ENCODE assay signal across 8 cellular contexts in genomic region chr9:3525836-3526165, GRCh38. TPM values are rescaled to one million over a fixed set of nuclear protein-coding genes. Genes with fewer than 3 reads are reported as not detected.
DNase-seq lines count a peak whose midpoint lies in the region; ATAC-seq, FAIRE-seq and TF ChIP-seq lines count a peak whose summit lies in the region.

TSS of gene RFX3 (minus strand) at chr9:3526001. CDS start at chr9:3395588, 130,413 bp downstream.

- peak within 1 kb of the TSS; percentile 86 for H3K4me3 Mint-ChIP-seq in T-helper 2 cell treated with Interferon-gamma antibody and Interleukin-4, amounts not matched to agents 5 μg/mL and 100 μg/mL, for 36 hours
- H3K4me3 Mint-ChIP-seq in astrocyte (ENCODE audit: unreplicated experiment): peak within 1 kb of the TSS; percentile 98

- H3K27ac Mint-ChIP-seq in T-helper 2 cell treated with Interferon-gamma antibody and Interleukin-4, amounts not matched to agents 5 μg/mL and 100 μg/mL, for 36 hours: peak within 1 kb of the TSS; percentile 100
- peak within 1 kb of the TSS; percentile 100 for H3K27ac Mint-ChIP-seq in astrocyte (ENCODE audit: unreplicated experiment)

- H3K9me3 Mint-ChIP-seq in T-helper 2 cell treated with Interferon-gamma antibody and Interleukin-4, amounts not matched to agents 5 μg/mL and 100 μg/mL, for 36 hours: no peaks in the 10 kb centered on the region
- no peaks in the 10 kb centered on the region for H3K9me3 Mint-ChIP-seq in astrocyte (ENCODE audit: unreplicated experiment)

- peaks cover 17% of the 10 kb centered on the region for H3K36me3 Mint-ChIP-seq in T-helper 2 cell treated with Interferon-gamma antibody and Interleukin-4, amounts not matched to agents 5 μg/mL and 100 μg/mL, for 36 hours (ENCODE audit: low read depth)
- no peaks in the 10 kb centered on the region for H3K36me3 Mint-ChIP-seq in astrocyte (ENCODE audit: low read depth, unreplicated experiment)

- H3K4me1 Mint-ChIP-seq in T-helper 2 cell treated with Interferon-gamma antibody and Interleukin-4, amounts not matched to agents 5 μg/mL and 100 μg/mL, for 36 hours (ENCODE audit: low read depth): peaks cover 40% of the 10 kb centered on the region
- peaks cover 23% of the 10 kb centered on the region for H3K4me1 Mint-ChIP-seq in astrocyte (ENCODE audit: low read depth, unreplicated experiment)

- H3K4me3 ChIP-seq in astrocyte (ENCODE audit: insufficient read depth, low read depth, low read length): peak within 1 kb of the TSS; percentile 95
- peak within 1 kb of the TSS; percentile 91 for H3K4me3 ChIP-seq in hepatocyte
- H3K4me3 ChIP-seq in rectal smooth muscle tissue (ENCODE audit: low read length): peak within 1 kb of the TSS; percentile 99

- no peaks in the 10 kb centered on the region for H3K27me3 ChIP-seq in astrocyte (ENCODE audit: insufficient read depth, low read length)
- no peaks in the 10 kb centered on the region for H3K27me3 ChIP-seq in hepatocyte
- H3K27me3 ChIP-seq in rectal smooth muscle tissue (ENCODE audit: control insufficient read depth, insufficient read depth, low read length): no peaks in the 10 kb centered on the region

- H3K36me3 ChIP-seq in astrocyte (ENCODE audit: insufficient read depth, low read length): no peaks in the 10 kb centered on the region
- H3K36me3 ChIP-seq in hepatocyte (replicated peaks; ENCODE audit: insufficient read depth, low read depth): no peaks in the 10 kb centered on the region
- H3K36me3 ChIP-seq in rectal smooth muscle tissue (ENCODE audit: control insufficient read depth, insufficient read depth, low read length): no peaks in the 10 kb centered on the region

- H3K9me3 ChIP-seq in astrocyte (ENCODE audit: insufficient read depth, low read depth, low read length) (no peaks in the 10 kb centered on the region), hepatocyte (ENCODE audit: low read depth) (no peaks in the 10 kb centered on the region)

- H3K79me2 ChIP-seq in astrocyte (ENCODE audit: insufficient read depth, low read length) (peaks cover 52% of the 10 kb centered on the region), hepatocyte (peaks cover 75% of the 10 kb centered on the region)

- no peaks in the 10 kb centered on the region for H3K27me3 Mint-ChIP-seq in T-helper 2 cell treated with Interferon-gamma antibody and Interleukin-4, amounts not matched to agents 5 μg/mL and 100 μg/mL, for 36 hours (ENCODE audit: low read depth)
- no peaks in the 10 kb centered on the region for H3K27me3 Mint-ChIP-seq in astrocyte (ENCODE audit: low read depth, unreplicated experiment)

- no peaks in the 10 kb centered on the region for H3K9me2 ChIP-seq in hepatocyte (replicated peaks; ENCODE audit: insufficient read depth)

- H3K27ac ChIP-seq in astrocyte (ENCODE audit: low read depth, low read length) (peak within 1 kb of the TSS; percentile 100), hepatocyte (peak within 1 kb of the TSS; percentile 100), rectal smooth muscle tissue (ENCODE audit: low read depth, low read length) (peak within 1 kb of the TSS; percentile 100)

- FAIRE-seq in astrocyte (lab: Jason Lieb, UNC): no peak

- H3K9ac ChIP-seq in astrocyte (ENCODE audit: low read length) (peak within 1 kb of the TSS; percentile 100), rectal smooth muscle tissue (ENCODE audit: low read length) (peak within 1 kb of the TSS; percentile 100)

- 0% methylated on average over 1 of the region's 24 CpGs for WGBS in hepatocyte (ENCODE audit: low lambda C conversion rate, missing lambda C conversion rate)

- ATAC-seq in GM18502 (IDR thresholded peaks at IDR 0.05; ENCODE audit: poor library complexity, unreplicated experiment): peak; percentile 51
- ATAC-seq in HG02981 (IDR thresholded peaks at IDR 0.05; ENCODE audit: unreplicated experiment): peak; percentile 40

- no peak for TF ChIP-seq CTCF in astrocyte (IDR thresholded peaks at IDR 0.05; ENCODE audit: insufficient read depth, low read depth, low read length)
- no peak for TF ChIP-seq CTCF in hepatocyte (IDR thresholded peaks at IDR 0.05; ENCODE audit: poor library complexity)

- no peaks in the 10 kb centered on the region for H4K20me1 ChIP-seq in astrocyte (ENCODE audit: insufficient read depth, low read length)
- H4K20me1 ChIP-seq in hepatocyte (ENCODE audit: insufficient read depth, poor library complexity, severe bottlenecking): no peaks in the 10 kb centered on the region

- H2AFZ ChIP-seq in astrocyte (ENCODE audit: low read depth, low read length): peak within 1 kb of the TSS; percentile 93
- peak within 1 kb of the TSS; percentile 91 for H2AFZ ChIP-seq in hepatocyte

- peak within 1 kb of the TSS; percentile 100 for H3K4me2 ChIP-seq in astrocyte (ENCODE audit: low read length)
- peak within 1 kb of the TSS; percentile 82 for H3K4me2 ChIP-seq in hepatocyte

- DNase-seq in NCI-H1930 (lab: John Stamatoyannopoulos, UW) (peak; percentile 93 to 95), astrocyte (ENCODE audit: low read depth) (peak; percentile 98), hepatocyte (ENCODE audit: low spot score) (peak; percentile 96), retina (no peak)
- peak; percentile 84 for DNase-seq in T-helper 2 cell treated with Interferon-gamma antibody and Interleukin-4, amounts not matched to agents 5 μg/mL and 100 μg/mL, for 36 hours (ENCODE audit: low spot score)

- H3K4me1 ChIP-seq in astrocyte (ENCODE audit: insufficient read depth, low read length) (peaks cover 10% of the 10 kb centered on the region), hepatocyte (ENCODE audit: insufficient read depth) (peaks cover 8% of the 10 kb centered on the region), rectal smooth muscle tissue (ENCODE audit: control insufficient read depth, insufficient read depth, low read length) (peaks cover 13% of the 10 kb centered on the region)

RNA-seq across cellular contexts. Expression of gene RFX3, which starts in this region (rescaled TPM):
- 12.1 and 12.6 TPM in 2 replicates for total RNA-seq in astrocyte
- 6.5 and 7.9 TPM in 2 replicates for total RNA-seq in hepatocyte
- polyA plus RNA-seq in hepatocyte: 4.4 and 5.8 TPM in 2 replicates
